In the genomic region with DNA sequence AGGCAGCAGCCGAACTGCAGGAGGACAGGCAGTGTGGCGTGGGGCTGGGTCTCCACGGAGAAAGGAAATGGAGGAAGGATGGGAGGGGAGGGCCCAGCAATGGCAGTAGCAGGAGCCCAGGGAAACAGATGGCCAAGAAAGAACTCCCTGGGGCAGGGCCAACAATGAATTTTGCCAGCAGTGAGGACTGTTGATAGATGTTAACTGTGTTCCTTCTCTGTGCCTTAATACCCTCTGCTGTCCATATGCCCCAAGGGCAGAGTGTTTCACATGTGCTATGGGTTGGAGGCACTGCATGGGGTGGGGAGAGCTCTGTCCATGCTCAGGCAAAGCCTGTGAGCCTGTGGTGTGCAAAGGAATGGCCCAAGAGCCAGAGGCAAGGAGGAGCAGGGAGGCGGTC, we compare ENCODE assay signal across 13 cellular contexts.
DNase-seq lines count a peak whose midpoint lies in the region; ATAC-seq and TF ChIP-seq lines count a peak whose summit lies in the region.
"Had no signal": no experiment of that assay in that cellular context is flagged by ENCODE, and none has a peak within 500 bp of the region (broad histone marks: within the 10 kb centered on the region; RNA-seq: fewer than 3 reads in every experiment).

No MANE protein-coding gene starts in this region.

- no TSS peak for BruUV-seq in IMR-90 (replicated peaks; lab: Mats Ljungman, UMichigan)

- peaks cover 0 to 11% of the 10 kb centered on the region in 2 donors for H3K9me3 ChIP-seq in CD4-positive, alpha-beta memory T cell (ENCODE audit: control insufficient read depth in 1 of 2, low read length in 2 of 2)
- peaks cover 3% of the 10 kb centered on the region; the same call in 1 of the 2 replicates for H3K9me3 ChIP-seq in IMR-90 (ENCODE audit: control insufficient read depth, insufficient read depth, low read length)
- H3K9me3 ChIP-seq in mesenchymal stem cell (ENCODE audit: control insufficient read depth, low read length): peaks cover 9% of the 10 kb centered on the region
- H3K9me3 ChIP-seq in hepatocyte (ENCODE audit: low read depth): no peaks in the 10 kb centered on the region
- H3K9me3 ChIP-seq: adrenal gland had no signal

- no peak overlapping the region for H2AK9ac ChIP-seq in IMR-90 (replicated peaks; ENCODE audit: low read depth, low read length, poor library complexity)

- H3K9me1 ChIP-seq in IMR-90 (ENCODE audit: insufficient read depth, low read length): peaks cover 26% of the 10 kb centered on the region

- H3K4me2 ChIP-seq in IMR-90 (ENCODE audit: low read depth, low read length) (no peak overlapping the region), mesenchymal stem cell (ENCODE audit: low read length, poor library complexity, severe bottlenecking) (no peak overlapping the region), hepatocyte (no peak overlapping the region)

- H3K9me3 Mint-ChIP-seq in CD4-positive, alpha-beta memory T cell: peaks cover 0 to 27% (median 25%) of the 10 kb centered on the region in 8 donors

- peak overlapping the region; percentile 87 for H3K14ac ChIP-seq in IMR-90 (replicated peaks; ENCODE audit: low read depth, low read length)
- H3K14ac ChIP-seq in mesenchymal stem cell (ENCODE audit: low read length in 2 of 2): peak overlapping the region in 1 of 2 experiments; percentile 66

- H3K4me1 Mint-ChIP-seq in CD4-positive, alpha-beta memory T cell: peaks cover 34 to 52% (median 45%) of the 10 kb centered on the region in 4 donors

- H2BK15ac ChIP-seq in IMR-90 (ENCODE audit: low read depth, low read length): peak overlapping the region; percentile 78; the same call in 2 of the 3 replicates
- no peak overlapping the region for H2BK15ac ChIP-seq in mesenchymal stem cell (ENCODE audit: low read depth, poor library complexity, severe bottlenecking)

- H3K9me2 ChIP-seq in hepatocyte (replicated peaks; ENCODE audit: insufficient read depth): no peaks in the 10 kb centered on the region

- no peak overlapping the region for H3K27ac ChIP-seq in CD4-positive, alpha-beta memory T cell (ENCODE audit: low read depth, low read length)
- H3K27ac ChIP-seq in IMR-90 (ENCODE audit: insufficient read depth, low read length) (no peak overlapping the region), mesenchymal stem cell (ENCODE audit: low read length, poor library complexity, severe bottlenecking) (no peak overlapping the region), hepatocyte (no peak overlapping the region)
- H3K27ac ChIP-seq: adrenal gland, transverse colon had no signal

- no peak for TF ChIP-seq RAD21 in IMR-90 (IDR thresholded peaks at IDR 0.05; ENCODE audit: low read length)

- H2BK5ac ChIP-seq in IMR-90 (ENCODE audit: low read depth, low read length, poor library complexity, severe bottlenecking) (no peak overlapping the region), mesenchymal stem cell (ENCODE audit: low read depth, low read length, poor library complexity, severe bottlenecking) (no peak overlapping the region)

- no peak for TF ChIP-seq POLR2A in IMR-90 (IDR thresholded peaks at IDR 0.05; ENCODE audit: low read depth, low read length)

- H3K36me3 Mint-ChIP-seq in CD4-positive, alpha-beta memory T cell: peaks cover 17 to 18% of the 10 kb centered on the region in 2 donors

- peak overlapping the region in 6 of 7 donors; percentile 72 to 92 (median 82) for H3K27ac Mint-ChIP-seq in CD4-positive, alpha-beta memory T cell
- H3K27ac Mint-ChIP-seq: activated B cell treated with CpG ODN at 0.5 μM for 24 hours had no signal

- dilution Hi-C loops in IMR-90 (cut with HindIII; ENCODE audit: low sequenced_read_pairs, unreplicated experiment): no loop called here

- H3K36me3 ChIP-seq in CD4-positive, alpha-beta memory T cell (ENCODE audit: insufficient read depth, low read length): no peaks in the 10 kb centered on the region
- no peaks in the 10 kb centered on the region for H3K36me3 ChIP-seq in IMR-90 (ENCODE audit: control insufficient read depth, insufficient read depth, low read length)
- H3K36me3 ChIP-seq in mesenchymal stem cell (ENCODE audit: control insufficient read depth in 1 of 2, insufficient read depth in 2 of 2, low read depth in 1 of 2, low read length in 2 of 2): no peaks in the 10 kb centered on the region
- H3K36me3 ChIP-seq in hepatocyte (replicated peaks; ENCODE audit: insufficient read depth, low read depth): no peaks in the 10 kb centered on the region
- H3K36me3 ChIP-seq: adrenal gland, esophagus squamous epithelium, left lung, transverse colon had no signal

- H3K23ac ChIP-seq in IMR-90 (ENCODE audit: low read depth, low read length) (peak overlapping the region; percentile 39; the same call in 1 of the 2 replicates), mesenchymal stem cell (ENCODE audit: low read length in 2 of 2) (no peak overlapping the region)

- in situ Hi-C loops in IMR-90 (cut with MboI; ENCODE audit: low sequenced_read_pairs): no loop called here

- no CpG with 5 or more reads among the region's 4 CpGs for WGBS in IMR-90 (ENCODE audit: extremely low coverage in 2 of 2, insufficient read length in 1 of 2), 2 experiments
- WGBS in mesenchymal stem cell: 95% methylated on average over 4 of the region's 4 CpGs
- WGBS in hepatocyte (ENCODE audit: low lambda C conversion rate, missing lambda C conversion rate): 90% methylated on average over 4 of the region's 4 CpGs

- H3K56ac ChIP-seq in IMR-90 (ENCODE audit: extremely low read depth, insufficient read depth, low read length): no peak overlapping the region

- no peak overlapping the region; the same call in 1 of the 2 replicates for H4K5ac ChIP-seq in IMR-90 (ENCODE audit: low read depth, low read length)

- H2AFZ ChIP-seq in IMR-90 (replicated peaks; ENCODE audit: low read length, poor library complexity): peak overlapping the region; percentile 57
- H2AFZ ChIP-seq in mesenchymal stem cell (ENCODE audit: low read depth, low read length): no peak overlapping the region
- H2AFZ ChIP-seq in hepatocyte: no peak overlapping the region

- peak overlapping the region; percentile 49; the same call in 1 of the 2 replicates for H2BK20ac ChIP-seq in IMR-90 (ENCODE audit: low read depth, low read length)

- peak overlapping the region in 1 of 2 experiments; percentile 66 for H2BK12ac ChIP-seq in mesenchymal stem cell (ENCODE audit: low read length in 2 of 2)

- no peak for DNase-seq in CD4-positive, alpha-beta memory T cell
- DNase-seq in IMR-90: no peak
- DNase-seq in cerebellum (ENCODE audit: low spot score): peak; percentile 75
- DNase-seq in mesenchymal stem cell: no peak
- no peak for DNase-seq in hepatocyte (ENCODE audit: low spot score)
- DNase-seq: activated B cell treated with CpG ODN at 0.5 μM for 24 hours; esophagus squamous epithelium; left lung; stimulated activated CD4-positive, alpha-beta T cell treated with anti-CD3 and anti-CD28 coated beads, Interleukin-2, amount 100 ng/mL, for 48 hours; transverse colon had no signal

- H4K20me1 ChIP-seq in IMR-90 (ENCODE audit: insufficient read depth, low read length) (no peaks in the 10 kb centered on the region), hepatocyte (ENCODE audit: insufficient read depth, poor library complexity, severe bottlenecking) (no peaks in the 10 kb centered on the region)

- no peak overlapping the region for H3K4me3 Mint-ChIP-seq in CD4-positive, alpha-beta memory T cell
- H3K4me3 Mint-ChIP-seq: activated B cell treated with CpG ODN at 0.5 μM for 24 hours had no signal

- H4K8ac ChIP-seq in IMR-90 (ENCODE audit: low read depth in 2 of 2, low read length in 2 of 2): peak overlapping the region in 1 of 2 experiments; percentile 26; a peak in 1 of 4 replicates
- no peak overlapping the region for H4K8ac ChIP-seq in mesenchymal stem cell (ENCODE audit: low read length)

- H3K4ac ChIP-seq in IMR-90 (ENCODE audit: low read depth, low read length): peak overlapping the region; percentile 79; the same call in 1 of the 2 replicates
- H3K4ac ChIP-seq in mesenchymal stem cell (ENCODE audit: low read depth in 1 of 2, low read length in 2 of 2): peak overlapping the region in 1 of 2 experiments; percentile 2

- H3K79me2 ChIP-seq in hepatocyte: no peaks in the 10 kb centered on the region

- no peak overlapping the region; the same call in 1 of the 2 replicates for H4K91ac ChIP-seq in IMR-90 (ENCODE audit: insufficient read depth, low read depth, low read length)
- H4K91ac ChIP-seq in mesenchymal stem cell (ENCODE audit: low read length): peak overlapping the region; percentile 43

- H3K9ac ChIP-seq in IMR-90 (ENCODE audit: low read depth, low read length) (no peak overlapping the region), mesenchymal stem cell (ENCODE audit: low read length) (no peak overlapping the region)

- no peaks in the 10 kb centered on the region for H3K27me3 Mint-ChIP-seq in CD4-positive, alpha-beta memory T cell
- H3K27me3 Mint-ChIP-seq: activated B cell treated with CpG ODN at 0.5 μM for 24 hours had no signal

- peaks cover 34% of the 10 kb centered on the region for H3K4me1 ChIP-seq in CD4-positive, alpha-beta memory T cell (ENCODE audit: insufficient read depth, low read length)
- peaks cover 18% of the 10 kb centered on the region for H3K4me1 ChIP-seq in IMR-90 (ENCODE audit: control insufficient read depth, insufficient read depth, low read length)
- peaks cover 15% of the 10 kb centered on the region for H3K4me1 ChIP-seq in mesenchymal stem cell (ENCODE audit: control insufficient read depth, insufficient read depth, low read depth, low read length)
- H3K4me1 ChIP-seq in hepatocyte (ENCODE audit: insufficient read depth): peaks cover 23% of the 10 kb centered on the region

- CTCF ChIA-PET in CD4-positive, alpha-beta memory T cell (lab: Charles Lee; ENCODE audit: partially characterized antibody): interaction anchor here (1.0 to 3.1 kb wide), 6 partner anchors 10 to 120 kb away, joined by 3 to 20 read pairs (median 6); no protein-coding TSS in a partner anchor
- CTCF ChIA-PET in IMR-90 (lab: Yijun Ruan, JAX): interaction anchor here (0.8 kb wide), 1 partner anchor 14 kb away, joined by 3 read pairs; no protein-coding TSS in a partner anchor

- H3K4me3 ChIP-seq in CD4-positive, alpha-beta memory T cell (ENCODE audit: low read length in 2 of 2): no peak overlapping the region
- H3K4me3 ChIP-seq in IMR-90 (ENCODE audit: insufficient read depth, low read depth, low read length) (no peak overlapping the region), mesenchymal stem cell (ENCODE audit: insufficient read depth in 1 of 2, low read depth in 1 of 2, low read length in 2 of 2) (no peak overlapping the region), hepatocyte (no peak overlapping the region)
- H3K4me3 ChIP-seq: adrenal gland, esophagus squamous epithelium, left lung, transverse colon had no signal

- ATAC-seq in IMR-90 (ENCODE audit: low read depth) (no peak), GM19035 (IDR thresholded peaks at IDR 0.05; ENCODE audit: unreplicated experiment) (no peak), GM19397 (IDR thresholded peaks at IDR 0.05; ENCODE audit: unreplicated experiment) (no peak)
- ATAC-seq: left lung had no signal

- peak overlapping the region; percentile 68 for H2BK120ac ChIP-seq in IMR-90 (ENCODE audit: low read depth, low read length)
- H2BK120ac ChIP-seq in mesenchymal stem cell (ENCODE audit: low read depth, low read length): no peak overlapping the region

- peak overlapping the region; percentile 69; the same call in 1 of the 2 replicates for H2AK5ac ChIP-seq in IMR-90 (ENCODE audit: low read depth, low read length)
- H2AK5ac ChIP-seq in mesenchymal stem cell (ENCODE audit: low read length, severe bottlenecking): no peak overlapping the region

- POLR2A ChIA-PET in CD4-positive, alpha-beta memory T cell (lab: Charles Lee; ENCODE audit: partially characterized antibody): interaction anchor here (1.0 to 3.9 kb wide), 3 partner anchors 13 to 110 kb away, joined by 3 to 27 read pairs (median 6); partner anchors contain the start of gene SNRK
- POLR2A ChIA-PET in IMR-90 (lab: Charles Lee; ENCODE audit: unreplicated experiment): no interaction called here

- no peaks in the 10 kb centered on the region for H3K27me3 ChIP-seq in CD4-positive, alpha-beta memory T cell (ENCODE audit: insufficient read depth, low read length)
- H3K27me3 ChIP-seq in IMR-90 (ENCODE audit: control insufficient read depth, insufficient read depth, low read length): no peaks in the 10 kb centered on the region
- H3K27me3 ChIP-seq in mesenchymal stem cell (ENCODE audit: control insufficient read depth in 1 of 2, insufficient read depth in 1 of 2, low read length in 2 of 2): peaks cover 0 to 4% of the 10 kb centered on the region in 2 experiments
- no peaks in the 10 kb centered on the region for H3K27me3 ChIP-seq in hepatocyte
- H3K27me3 ChIP-seq: adrenal gland, esophagus squamous epithelium, left lung, transverse colon had no signal

- TF ChIP-seq CTCF in IMR-90 (conservative IDR thresholded peaks at IDR 0.05; ENCODE audit: low read depth, low read length): no peak
- no peak for TF ChIP-seq CTCF in hepatocyte (IDR thresholded peaks at IDR 0.05; ENCODE audit: poor library complexity)

- peaks cover 0 to 20% of the 10 kb centered on the region in 2 experiments; a peak in 2 of 4 replicates for H3K79me1 ChIP-seq in IMR-90 (ENCODE audit: low read depth in 1 of 2, low read length in 2 of 2)
- no peaks in the 10 kb centered on the region for H3K79me1 ChIP-seq in mesenchymal stem cell (replicated peaks; ENCODE audit: low read length, poor library complexity, severe bottlenecking)

- intact Hi-C loops in CD4-positive, alpha-beta memory T cell (cut with micrococcal nuclease): no loop called here
- intact Hi-C loops in IMR-90 (cut with micrococcal nuclease): no loop called here

- H3K18ac ChIP-seq in IMR-90 (ENCODE audit: low read depth, low read length): peak overlapping the region; percentile 34; the same call in 1 of the 2 replicates
- H3K18ac ChIP-seq in mesenchymal stem cell (ENCODE audit: low read depth in 1 of 2, low read length in 2 of 2): peak overlapping the region; percentile 16 to 55
